Comparison of ENCODE assay signal across 14 cellular contexts in the genomic region with DNA sequence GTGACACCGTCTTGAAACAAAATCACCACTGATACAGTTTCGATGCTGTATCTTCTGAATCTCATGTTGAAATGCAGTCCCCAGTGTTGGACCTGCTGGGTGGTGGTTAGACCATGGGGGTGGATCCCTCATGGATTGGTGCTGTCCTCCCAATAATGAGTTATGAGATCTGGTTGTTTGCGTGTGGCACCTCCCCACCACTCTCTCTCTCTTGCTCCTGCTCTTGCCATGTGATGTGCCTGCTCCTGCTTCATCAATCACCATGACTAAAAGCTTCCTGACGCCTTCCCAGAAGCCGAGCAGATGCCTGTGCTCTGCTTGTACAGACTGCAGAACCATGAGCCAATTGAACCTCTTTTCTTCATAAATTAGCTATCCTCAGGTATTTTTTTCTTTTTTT. TPM values are rescaled to one million over a fixed set of nuclear protein-coding genes. Genes with fewer than 3 reads are reported as not detected.
DNase-seq lines count a peak whose midpoint lies in the region; ATAC-seq and TF ChIP-seq lines count a peak whose summit lies in the region.
"Had no signal": no experiment of that assay in that cellular context is flagged by ENCODE, and none has a peak within 500 bp of the region (broad histone marks: within the 10 kb centered on the region; RNA-seq: fewer than 3 reads in every experiment).

No MANE protein-coding gene starts in this region.

- no peak for TF ChIP-seq POLR2A in breast epithelium (IDR thresholded peaks at IDR 0.05)

- H3K4me3 Mint-ChIP-seq in MCF 10A (ENCODE audit: unreplicated experiment) (no peak overlapping the region), Caco-2 (ENCODE audit: unreplicated experiment) (no peak overlapping the region), T-helper 17 cell (no peak overlapping the region), mesothelial cell of epicardium (no peak overlapping the region)
- H3K4me3 Mint-ChIP-seq: GM23338 had no signal

- H3K27me3 ChIP-seq in breast epithelium, result no peaks in the 10 kb centered on the region
- H3K27me3 ChIP-seq in Caco-2 (replicated peaks; ENCODE audit: control insufficient read depth, insufficient read depth, low read length), result no peaks in the 10 kb centered on the region

- H3K36me3 ChIP-seq in breast epithelium (no peaks in the 10 kb centered on the region), Caco-2 (ENCODE audit: control insufficient read depth, insufficient read depth, low read length) (peaks cover 1% of the 10 kb centered on the region; the same call in 1 of the 2 replicates)

- ATAC-seq in T-helper 17 cell, result no peak
- no peak for ATAC-seq in GM18520 (IDR thresholded peaks at IDR 0.05; ENCODE audit: unreplicated experiment)
- ATAC-seq: GM23338, HCT116 had no signal

- no peaks in the 10 kb centered on the region for H3K9me3 ChIP-seq in breast epithelium
- H3K9me3 ChIP-seq in Caco-2, result no peaks in the 10 kb centered on the region
- no peaks in the 10 kb centered on the region for H3K9me3 ChIP-seq in T-helper 17 cell (ENCODE audit: control insufficient read depth, low read length, poor library complexity, severe bottlenecking)

- H3K27me3 Mint-ChIP-seq in MCF 10A (ENCODE audit: insufficient read depth, unreplicated experiment) (no peaks in the 10 kb centered on the region), Caco-2 (ENCODE audit: insufficient read depth, unreplicated experiment) (no peaks in the 10 kb centered on the region), T-helper 17 cell (no peaks in the 10 kb centered on the region), mesothelial cell of epicardium (ENCODE audit: low read depth) (no peaks in the 10 kb centered on the region)

- H3K9me3 Mint-ChIP-seq in MCF 10A (ENCODE audit: unreplicated experiment) (no peaks in the 10 kb centered on the region), Caco-2 (ENCODE audit: unreplicated experiment) (no peaks in the 10 kb centered on the region), mesothelial cell of epicardium (no peaks in the 10 kb centered on the region)
- H3K9me3 Mint-ChIP-seq: GM23338 had no signal

- H3K36me3 Mint-ChIP-seq in MCF 10A (ENCODE audit: insufficient read depth, unreplicated experiment) (peaks cover 100% of the 10 kb centered on the region), Caco-2 (ENCODE audit: insufficient read depth, unreplicated experiment) (peaks cover 97% of the 10 kb centered on the region), T-helper 17 cell (ENCODE audit: low read depth) (no peaks in the 10 kb centered on the region), mesothelial cell of epicardium (peaks cover 35% of the 10 kb centered on the region)

- TF ChIP-seq CTCF in MCF 10A (IDR thresholded peaks at IDR 0.05; ENCODE audit: unreplicated experiment) (no peak), breast epithelium (IDR thresholded peaks at IDR 0.05) (no peak), Caco-2 (IDR thresholded peaks at IDR 0.05; ENCODE audit: insufficient read depth in 1 of 2, low read depth in 1 of 2, low read length in 1 of 2, severe bottlenecking in 1 of 2, unreplicated experiment in 1 of 2) (no peak), mesothelial cell of epicardium (IDR thresholded peaks at IDR 0.05; ENCODE audit: unreplicated experiment) (no peak)

- BruUV-seq in MCF 10A (replicated peaks; lab: Mats Ljungman, UMichigan) (no TSS peak), Caco-2 (replicated peaks; lab: Mats Ljungman, UMichigan) (no TSS peak)

- H3K4me3 ChIP-seq in breast epithelium (no peak overlapping the region), Caco-2 (ENCODE audit: low read depth, low read length) (no peak overlapping the region)
- H3K4me3 ChIP-seq: GM23338 had no signal

- H3K4me1 Mint-ChIP-seq in MCF 10A (ENCODE audit: insufficient read depth, unreplicated experiment), result peaks cover 9% of the 10 kb centered on the region
- no peaks in the 10 kb centered on the region for H3K4me1 Mint-ChIP-seq in Caco-2 (ENCODE audit: low read depth, unreplicated experiment)
- peaks cover 8% of the 10 kb centered on the region for H3K4me1 Mint-ChIP-seq in T-helper 17 cell
- H3K4me1 Mint-ChIP-seq in mesothelial cell of epicardium, result no peaks in the 10 kb centered on the region
- H3K4me1 Mint-ChIP-seq: GM23338 had no signal

- intact Hi-C loops in MCF 10A (cut with micrococcal nuclease), result no loop called here
- intact Hi-C loops in breast epithelium (cut with DNase I; ENCODE audit: low total_unique reads), result no loop called here
- intact Hi-C loops in Caco-2 (cut with micrococcal nuclease; ENCODE audit: unreplicated experiment), result no loop called here

- no peak for DNase-seq in MCF 10A (ENCODE audit: unreplicated experiment)
- no peak for DNase-seq in breast epithelium (ENCODE audit: low spot score in 2 of 2)
- DNase-seq in Caco-2, result no peak
- DNase-seq in T-helper 17 cell, result no peak
- no peak for DNase-seq in mesothelial cell of epicardium (ENCODE audit: low spot score in 2 of 2, unreplicated experiment in 2 of 2)
- no peak for DNase-seq in DMS79 treated with DMSO at 0.1 percent for 48 hours (lab: John Stamatoyannopoulos, UW)
- DNase-seq: DMS 273 treated with DMSO at 0.1 percent for 48 hours, NCI-H1105, NCI-H2081 treated with DMSO at 0.1 percent for 48 hours, Right ventricle myocardium superior had no signal

- POLR2A ChIA-PET in MCF 10A (lab: Yijun Ruan, JAX), result interaction anchor here (1.5 to 1.9 kb wide), 2 partner anchors 10 to 14 kb away, joined by 6 to 7 read pairs; no protein-coding TSS in a partner anchor
- POLR2A ChIA-PET in Caco-2 (lab: Charles Lee), result no interaction called here

- H3K27ac Mint-ChIP-seq in MCF 10A (ENCODE audit: low read depth, unreplicated experiment) (peak overlapping the region; percentile 1), Caco-2 (ENCODE audit: unreplicated experiment) (peak overlapping the region; percentile 7), T-helper 17 cell (peak overlapping the region; percentile 37), mesothelial cell of epicardium (peak overlapping the region; percentile 21)
- H3K27ac Mint-ChIP-seq: GM23338 had no signal

- no peak overlapping the region for H3K27ac ChIP-seq in breast epithelium
- H3K27ac ChIP-seq: C4-2B had no signal

- CTCF ChIA-PET in MCF 10A (lab: Yijun Ruan, JAX) (interaction anchor here (0.7 to 8.6 kb wide), 6 partner anchors 9 to 560 kb away, joined by 3 to 79 read pairs (median 4); no protein-coding TSS in a partner anchor), Caco-2 (lab: Charles Lee) (no interaction called here)

- no peaks in the 10 kb centered on the region for H3K4me1 ChIP-seq in breast epithelium
- H3K4me1 ChIP-seq in Caco-2, result no peaks in the 10 kb centered on the region

RNA-seq across cellular contexts. Expression of a gene that starts 15.2 kb away (rescaled TPM):
- total RNA-seq in MCF 10A (2022) (35.1 and 53.2 TPM in 2 replicates), breast epithelium (10 to 100 TPM; 40.6 to 68.9 (median 41.0) TPM), Caco-2 (2022) (35.6 and 41.4 TPM in 2 replicates), T-helper 17 cell (10 to 100 TPM; 12.1 to 13.5 TPM), mesothelial cell of epicardium (44.2 to 47.4 TPM (median 47.3 TPM) in 3 replicates)

RNA-seq across cellular contexts. Expression of a gene that starts 21.1 kb away (rescaled TPM):
- total RNA-seq in MCF 10A (2022), result 262 and 334 TPM in 2 replicates
- 100 to 1,000 TPM; 113 to 141 (median 118) TPM for total RNA-seq in breast epithelium
- 317 and 358 TPM in 2 replicates for total RNA-seq in Caco-2 (2022)
- 10 to 100 TPM; 58.1 to 71.4 TPM for total RNA-seq in T-helper 17 cell
- 108 to 111 TPM (median 109 TPM) in 3 replicates for total RNA-seq in mesothelial cell of epicardium
